8 cellular contexts compared by ENCODE assay signal in the genomic region with DNA sequence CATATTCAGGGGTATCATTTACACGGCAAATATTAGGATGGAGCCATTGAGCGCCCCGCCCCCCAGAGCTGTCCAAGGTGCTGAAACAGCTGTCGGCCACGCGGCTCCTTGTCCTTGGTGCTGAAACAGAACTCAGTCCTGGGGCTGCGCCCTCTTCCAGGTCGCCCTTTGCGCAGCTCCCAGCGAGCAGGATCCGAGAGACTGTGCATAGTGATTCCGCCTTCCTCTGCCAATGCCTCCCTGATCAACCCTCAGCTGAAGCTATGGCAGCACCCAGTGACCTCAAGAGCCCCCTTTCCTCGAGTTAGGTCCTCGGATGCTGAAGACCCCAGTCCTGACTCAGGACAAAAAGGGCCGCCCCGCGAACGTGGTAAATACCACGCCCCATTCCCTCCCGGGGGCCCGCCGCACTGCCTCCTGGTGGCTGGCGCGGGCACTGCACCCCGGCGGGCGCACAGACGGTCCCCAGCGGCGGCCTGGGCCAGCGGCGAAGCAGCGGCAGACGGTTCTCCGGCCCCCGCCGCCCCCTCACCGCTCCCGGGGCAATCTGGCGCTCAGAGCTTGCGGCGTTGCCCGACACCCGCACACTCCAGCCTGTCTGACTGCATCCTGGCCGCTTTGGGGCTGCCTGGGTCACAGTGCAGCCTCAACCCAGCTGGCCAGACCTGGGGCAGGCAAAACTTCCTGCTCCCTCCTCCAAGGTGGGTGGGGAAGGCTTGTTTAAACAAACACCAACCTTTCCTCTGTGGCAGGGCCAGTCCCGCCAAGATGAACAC. TPM values are rescaled to one million over a fixed set of nuclear protein-coding genes. Genes with fewer than 3 reads are reported as not detected.
DNase-seq lines count a peak whose midpoint lies in the region; ATAC-seq and TF ChIP-seq lines count a peak whose summit lies in the region.

No MANE protein-coding gene starts in this region.

- H3K27ac Mint-ChIP-seq in brain = peak overlapping the region in 2 of 5 experiments; percentile 38 to 77

- H3K4me3 ChIP-seq in iPS-18c (ENCODE audit: insufficient read depth, low read depth, low read length) (peak overlapping the region; percentile 35; the same call in 1 of the 2 replicates), spleen (no peak overlapping the region)

- H3K4me3 Mint-ChIP-seq in brain = peak overlapping the region; percentile 17 to 81 (median 69)

- intact Hi-C loops in spleen (cut with DNase I; ENCODE audit: low total_unique reads) = no loop called here

- peaks cover 0 to 96% (median 19%) of the 10 kb centered on the region in 7 donors for H3K27me3 ChIP-seq in spleen (replicated peaks in 1 of 7)

- no peaks in the 10 kb centered on the region for H3K36me3 Mint-ChIP-seq in brain

- peaks cover 60% of the 10 kb centered on the region for H3K4me1 Mint-ChIP-seq in brain

- TF ChIP-seq CTCF in brain (conservative IDR thresholded peaks at IDR 0.05) (peak; percentile 73 to 91), spleen (IDR thresholded peaks at IDR 0.05 in 8 of 11, conservative IDR thresholded peaks at IDR 0.05 in 3 of 11) (peak in 6 of 11 experiments; percentile 17 to 56 (median 36))

- H3K36me3 ChIP-seq in spleen = no peaks in the 10 kb centered on the region

- peak; percentile 86 for DNase-seq in CD1c-positive myeloid dendritic cell (ENCODE audit: extremely low spot score)
- peak; percentile 84 for DNase-seq in UCSD-AML1 (lab: John Stamatoyannopoulos, UW; ENCODE audit: unreplicated experiment)
- peak; percentile 85 for DNase-seq in spleen

- peak; percentile 31; the same call in 1 of the 2 replicates for TF ChIP-seq RAD21 in Ishikawa (IDR thresholded peaks at IDR 0.05; ENCODE audit: low read depth)

- TF ChIP-seq EP300 in Ishikawa (IDR thresholded peaks at IDR 0.05; ENCODE audit: borderline replicate concordance) = no peak

- TF ChIP-seq POLR2A in spleen (IDR thresholded peaks at IDR 0.05) = no peak

- no peak overlapping the region for H3K27ac ChIP-seq in spleen

- H3K4me1 ChIP-seq in spleen = peaks cover 0 to 7% (median 4%) of the 10 kb centered on the region in 6 donors

- H3K9me3 Mint-ChIP-seq in brain = peaks cover 0 to 8% (median 0%) of the 10 kb centered on the region in 5 experiments

- WGBS in spleen, 5 donors = 1 to 9% (median 5%) methylated on average over 14 to 46 of the region's 46 CpGs

- no peak for ATAC-seq in GM21619 (IDR thresholded peaks at IDR 0.05; ENCODE audit: unreplicated experiment)
- ATAC-seq in HG03280 (IDR thresholded peaks at IDR 0.05; ENCODE audit: unreplicated experiment) = no peak

- peaks cover 59% of the 10 kb centered on the region for H3K27me3 Mint-ChIP-seq in brain

- no peaks in the 10 kb centered on the region for H3K9me3 ChIP-seq in iPS-18c (ENCODE audit: control insufficient read depth, insufficient read depth, low read length)
- H3K9me3 ChIP-seq in spleen = no peaks in the 10 kb centered on the region

TF ChIP-seq in Ishikawa, 13 proteins besides CTCF, POLR2A, EP300 and RAD21:
- TF ChIP-seq CREB1 (IDR thresholded peaks at IDR 0.05; ENCODE audit: low read depth) (no peak), ZBTB7A (IDR thresholded peaks at IDR 0.05; ENCODE audit: low read depth) (peak; percentile 20; the same call in 1 of the 2 replicates), EGR1 (IDR thresholded peaks at IDR 0.05) (peak; percentile 16; the same call in 1 of the 2 replicates), TEAD4 (IDR thresholded peaks at IDR 0.05) (peak; percentile 25; the same call in 1 of the 2 replicates), FOXM1 (IDR thresholded peaks at IDR 0.05; ENCODE audit: borderline replicate concordance, low read depth) (no peak), CEBPB (IDR thresholded peaks at IDR 0.05) (no peak), NFIC (IDR thresholded peaks at IDR 0.05) (no peak; the same call in 1 of the 2 replicates), YY1 (IDR thresholded peaks at IDR 0.05; ENCODE audit: low read depth) (peak; percentile 80), TCF12 (IDR thresholded peaks at IDR 0.05; ENCODE audit: low read depth) (peak; percentile 89), TAF1 (IDR thresholded peaks at IDR 0.05; ENCODE audit: low read depth) (no peak)
- TF ChIP-seq, protein P1, sequence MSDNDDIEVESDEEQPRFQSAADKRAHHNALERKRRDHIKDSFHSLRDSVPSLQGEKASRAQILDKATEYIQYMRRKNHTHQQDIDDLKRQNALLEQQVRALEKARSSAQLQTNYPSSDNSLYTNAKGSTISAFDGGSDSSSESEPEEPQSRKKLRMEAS (IDR thresholded peaks at IDR 0.05) = peak; percentile 100
- TF ChIP-seq, protein P2, sequence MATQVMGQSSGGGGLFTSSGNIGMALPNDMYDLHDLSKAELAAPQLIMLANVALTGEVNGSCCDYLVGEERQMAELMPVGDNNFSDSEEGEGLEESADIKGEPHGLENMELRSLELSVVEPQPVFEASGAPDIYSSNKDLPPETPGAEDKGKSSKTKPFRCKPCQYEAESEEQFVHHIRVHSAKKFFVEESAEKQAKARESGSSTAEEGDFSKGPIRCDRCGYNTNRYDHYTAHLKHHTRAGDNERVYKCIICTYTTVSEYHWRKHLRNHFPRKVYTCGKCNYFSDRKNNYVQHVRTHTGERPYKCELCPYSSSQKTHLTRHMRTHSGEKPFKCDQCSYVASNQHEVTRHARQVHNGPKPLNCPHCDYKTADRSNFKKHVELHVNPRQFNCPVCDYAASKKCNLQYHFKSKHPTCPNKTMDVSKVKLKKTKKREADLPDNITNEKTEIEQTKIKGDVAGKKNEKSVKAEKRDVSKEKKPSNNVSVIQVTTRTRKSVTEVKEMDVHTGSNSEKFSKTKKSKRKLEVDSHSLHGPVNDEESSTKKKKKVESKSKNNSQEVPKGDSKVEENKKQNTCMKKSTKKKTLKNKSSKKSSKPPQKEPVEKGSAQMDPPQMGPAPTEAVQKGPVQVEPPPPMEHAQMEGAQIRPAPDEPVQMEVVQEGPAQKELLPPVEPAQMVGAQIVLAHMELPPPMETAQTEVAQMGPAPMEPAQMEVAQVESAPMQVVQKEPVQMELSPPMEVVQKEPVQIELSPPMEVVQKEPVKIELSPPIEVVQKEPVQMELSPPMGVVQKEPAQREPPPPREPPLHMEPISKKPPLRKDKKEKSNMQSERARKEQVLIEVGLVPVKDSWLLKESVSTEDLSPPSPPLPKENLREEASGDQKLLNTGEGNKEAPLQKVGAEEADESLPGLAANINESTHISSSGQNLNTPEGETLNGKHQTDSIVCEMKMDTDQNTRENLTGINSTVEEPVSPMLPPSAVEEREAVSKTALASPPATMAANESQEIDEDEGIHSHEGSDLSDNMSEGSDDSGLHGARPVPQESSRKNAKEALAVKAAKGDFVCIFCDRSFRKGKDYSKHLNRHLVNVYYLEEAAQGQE (IDR thresholded peaks at IDR 0.05; ENCODE audit: low read depth) = peak; percentile 100
- TF ChIP-seq, protein P3, sequence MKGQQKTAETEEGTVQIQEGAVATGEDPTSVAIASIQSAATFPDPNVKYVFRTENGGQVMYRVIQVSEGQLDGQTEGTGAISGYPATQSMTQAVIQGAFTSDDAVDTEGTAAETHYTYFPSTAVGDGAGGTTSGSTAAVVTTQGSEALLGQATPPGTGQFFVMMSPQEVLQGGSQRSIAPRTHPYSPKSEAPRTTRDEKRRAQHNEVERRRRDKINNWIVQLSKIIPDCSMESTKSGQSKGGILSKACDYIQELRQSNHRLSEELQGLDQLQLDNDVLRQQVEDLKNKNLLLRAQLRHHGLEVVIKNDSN (IDR thresholded peaks at IDR 0.05) = peak; percentile 45; the same call in 1 of the 2 replicates

RNA-seq across cellular contexts. Expression of a gene that starts 13.4 kb away (rescaled TPM):
- 24.6 TPM for polyA plus RNA-seq in brain (ENCODE audit: insufficient read depth, low read depth, low replicate concordance)
- 1 to 10 TPM; 1.1 to 5.3 (median 3.3) TPM for total RNA-seq in spleen
- under 1 TPM; 0.14 to 0.48 (median 0.43) TPM for polyA plus RNA-seq in spleen

RNA-seq across cellular contexts. Expression of a gene that starts 58.9 kb away (rescaled TPM):
- polyA plus RNA-seq in brain (ENCODE audit: insufficient read depth, low read depth, low replicate concordance) (5.1 TPM), spleen (under 1 TPM; 0.28 to 0.82 (median 0.32) TPM)
- under 1 TPM in 3 of 7 donors, not detected in 4; 0.27 to 0.37 (median 0.35) TPM for total RNA-seq in spleen

Comparison
In these comparisons a context has a peak if more than half of its experiments do, and no peak if none do; other contexts are left out.
1. RNA of a gene that starts 13.4 kb away (polyA plus RNA-seq): 24.6 TPM in brain (single experiment); 0.14 to 0.48 TPM in spleen; every median in the first group is over 10 times any median in the second.
2. Peak in every context shown above with its lines, with median percentiles within 50 percentile points of each other: DNase-seq.